ENCODE assay signal across 19 cellular contexts in the genomic region with DNA sequence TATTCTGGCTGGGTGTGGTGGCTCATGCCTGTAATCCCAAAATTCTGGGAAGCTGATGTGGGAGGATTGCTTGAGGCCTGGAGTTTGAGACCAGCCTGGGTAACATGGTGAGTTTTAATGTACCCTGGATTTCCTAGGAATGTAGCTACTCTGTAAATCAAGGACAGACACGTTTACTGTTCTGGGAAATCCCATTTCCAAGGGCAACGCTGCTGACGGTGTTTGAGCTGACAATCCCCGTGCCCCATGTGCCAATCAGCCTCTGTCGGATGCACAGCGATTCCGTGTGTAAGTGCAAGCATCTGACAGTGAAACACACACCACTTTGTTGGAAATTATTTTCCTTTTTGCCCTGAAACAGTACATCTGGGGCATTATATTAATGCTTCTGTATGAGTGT. TPM values are rescaled to one million over a fixed set of nuclear protein-coding genes. Genes with fewer than 3 reads are reported as not detected.
A peak's percentile ranks its signal among the peaks of the same experiment; 100 is the strongest.
DNase-seq lines count a peak whose midpoint lies in the region; ATAC-seq and TF ChIP-seq lines count a peak whose summit lies in the region.
"Had no signal": no experiment of that assay in that cellular context is flagged by ENCODE, and none has a peak within 500 bp of the region (broad histone marks: within the 10 kb centered on the region; RNA-seq: fewer than 3 reads in every experiment).

No MANE protein-coding gene starts in this region.

- H3K9ac ChIP-seq in SK-N-SH = no peak overlapping the region

- no peak for ATAC-seq in SK-N-SH treated with all-trans-retinoic acid at 6 μM for 48 hours
- ATAC-seq: activated T-cell treated with anti-CD3 and anti-CD28 coated beads, Interleukin-2, amount 50 U/mL, for 72 hours; natural killer cell treated with Interleukin-12 subunit alpha and Interleukin-12 subunit beta and Interleukin-15 and Interleukin-18, amount 100 ng/mL, for 72 hours had no signal

- 91% methylated on average over 7 of the region's 7 CpGs for WGBS in SK-N-SH (ENCODE audit: low lambda C conversion rate)
- WGBS in spleen, 5 donors = 59 to 85% (median 69%) methylated on average over 7 of the region's 7 CpGs

- no peak overlapping the region for H3K4me3 Mint-ChIP-seq in chondrocyte (ENCODE audit: unreplicated experiment)
- H3K4me3 Mint-ChIP-seq: activated T-cell treated with anti-CD3 and anti-CD28 coated beads, Interleukin-2, amount 50 U/mL, for 72 hours; natural killer cell treated with Interleukin-12 subunit alpha and Interleukin-12 subunit beta and Interleukin-15 and Interleukin-18, amount 100 ng/mL, for 72 hours had no signal

- CTCF ChIA-PET in SK-N-SH (lab: Yijun Ruan, JAX) = interaction anchor here (0.8 to 2.4 kb wide), 3 partner anchors 27 to 49 kb away, joined by 3 to 10 read pairs (median 3); a partner anchor contains a TSS

- TF ChIP-seq POLR2A in spleen (IDR thresholded peaks at IDR 0.05) = no peak

- H3K9me3 ChIP-seq in SK-N-SH (no peaks in the 10 kb centered on the region), spleen (peaks cover 0 to 6% (median 0%) of the 10 kb centered on the region in 8 donors)
- H3K9me3 ChIP-seq: SJSA1, thoracic aorta had no signal

- intact Hi-C loops in spleen (cut with DNase I; ENCODE audit: low total_unique reads) = no loop called here

- no peak for TF ChIP-seq RAD21 in SK-N-SH (IDR thresholded peaks at IDR 0.05; ENCODE audit: low read length)

- H3K9me3 Mint-ChIP-seq in chondrocyte (ENCODE audit: low read depth) = no peaks in the 10 kb centered on the region
- H3K9me3 Mint-ChIP-seq: activated T-cell treated with anti-CD3 and anti-CD28 coated beads, Interleukin-2, amount 50 U/mL, for 72 hours; natural killer cell treated with Interleukin-12 subunit alpha and Interleukin-12 subunit beta and Interleukin-15 and Interleukin-18, amount 100 ng/mL, for 72 hours had no signal

- H2AFZ ChIP-seq in SK-N-SH (ENCODE audit: low read depth) = no peak overlapping the region

- H3K9me2 ChIP-seq in SK-N-SH = no peaks in the 10 kb centered on the region

- H3K4me1 ChIP-seq in SK-N-SH (ENCODE audit: control insufficient read depth in 1 of 2, insufficient read depth in 2 of 2, low read depth in 1 of 2, low read length in 1 of 2) = peaks cover 0 to 8% of the 10 kb centered on the region in 2 experiments; a peak in 2 of 4 replicates
- peaks cover 0 to 22% (median 9%) of the 10 kb centered on the region in 6 donors for H3K4me1 ChIP-seq in spleen

- H3K36me3 Mint-ChIP-seq in chondrocyte (ENCODE audit: low read depth) = peaks cover 5% of the 10 kb centered on the region

- no peak for TF ChIP-seq EP300 in SK-N-SH (IDR thresholded peaks at IDR 0.05; ENCODE audit: borderline replicate concordance in 1 of 2, low read depth in 1 of 2, low read length in 1 of 2)

- peaks cover 15% of the 10 kb centered on the region for H3K4me1 Mint-ChIP-seq in chondrocyte (ENCODE audit: low read depth)

- no peaks in the 10 kb centered on the region for H4K20me1 ChIP-seq in SK-N-SH (ENCODE audit: insufficient read depth)

- H3K4me3 ChIP-seq in SK-N-SH (ENCODE audit: low read depth in 2 of 2, low read length in 1 of 2) = no peak overlapping the region
- peak overlapping the region in 1 of 8 donors; percentile 27 for H3K4me3 ChIP-seq in spleen
- H3K4me3 ChIP-seq: SJSA1, thoracic aorta had no signal

- DNase-seq in SK-N-SH = no peak
- peak; percentile 26 for DNase-seq in chondrocyte (ENCODE audit: low spot score)
- DNase-seq in spleen = no peak
- DNase-seq in NCI-H748 treated with DMSO at 0.1 percent for 48 hours (lab: John Stamatoyannopoulos, UW) = no peak
- no peak for DNase-seq in NCI-H2196 (lab: John Stamatoyannopoulos, UW; ENCODE audit: unreplicated experiment)
- DNase-seq: activated T-cell treated with anti-CD3 and anti-CD28 coated beads, Interleukin-2, amount 50 U/mL, for 72 hours; aorta; cortex of kidney; DND-41; KBM-7; NCI-H1105 treated with DMSO at 0.1 percent for 48 hours; NCI-H2227 treated with DMSO at 0.1 percent for 48 hours; stimulated activated CD4-positive, alpha-beta T cell treated with anti-CD3 and anti-CD28 coated beads, Interleukin-1b, Interleukin-23, amount 100 ng/mL, for 48 hours had no signal

- no peaks in the 10 kb centered on the region for H3K79me2 ChIP-seq in SK-N-SH (ENCODE audit: insufficient read depth)

- H3F3A ChIP-seq in SK-N-SH (replicated peaks; ENCODE audit: insufficient read depth) = no peaks in the 10 kb centered on the region

- TF ChIP-seq CTCF in SK-N-SH (IDR thresholded peaks at IDR 0.05) (no peak), chondrocyte (IDR thresholded peaks at IDR 0.05) (no peak), spleen (IDR thresholded peaks at IDR 0.05 in 8 of 11, conservative IDR thresholded peaks at IDR 0.05 in 3 of 11) (no peak)

- POLR2A ChIA-PET in SK-N-SH (lab: Yijun Ruan, JAX) = interaction anchor here (0.6 kb wide), 1 partner anchor 642 kb away, joined by 3 read pairs; a partner anchor contains a TSS

- H3K27me3 ChIP-seq in SK-N-SH (ENCODE audit: insufficient read depth) (no peaks in the 10 kb centered on the region), spleen (replicated peaks in 1 of 7) (no peaks in the 10 kb centered on the region)
- H3K27me3 ChIP-seq: SJSA1 had no signal

- no peak overlapping the region for H3K4me2 ChIP-seq in SK-N-SH

- no peaks in the 10 kb centered on the region for H3K27me3 Mint-ChIP-seq in chondrocyte (ENCODE audit: low read depth)
- H3K27me3 Mint-ChIP-seq: natural killer cell treated with Interleukin-12 subunit alpha and Interleukin-12 subunit beta and Interleukin-15 and Interleukin-18, amount 100 ng/mL, for 72 hours had no signal

- H3K27ac ChIP-seq in SK-N-SH (ENCODE audit: low read depth in 2 of 2, low read length in 1 of 2) (no peak overlapping the region), spleen (peak overlapping the region in 7 of 8 donors; percentile 29 to 77 (median 67))
- H3K27ac ChIP-seq: 22Rv1, SJSA1, thoracic aorta had no signal

- no peak overlapping the region for H3K27ac Mint-ChIP-seq in chondrocyte (ENCODE audit: unreplicated experiment)
- H3K27ac Mint-ChIP-seq: activated T-cell treated with anti-CD3 and anti-CD28 coated beads, Interleukin-2, amount 50 U/mL, for 72 hours; natural killer cell treated with Interleukin-12 subunit alpha and Interleukin-12 subunit beta and Interleukin-15 and Interleukin-18, amount 100 ng/mL, for 72 hours had no signal

- H3K36me3 ChIP-seq in SK-N-SH (replicated peaks in 1 of 2; ENCODE audit: control insufficient read depth in 1 of 2, insufficient read depth in 2 of 2, low read length in 1 of 2) (peaks cover 9 to 12% of the 10 kb centered on the region in 2 experiments), spleen (peaks cover 0 to 46% (median 22%) of the 10 kb centered on the region in 6 donors)

TF ChIP-seq in SK-N-SH, 30 proteins besides CTCF, POLR2A, EP300 and RAD21:
- 0 out of 2 replicates have a peak, but pooled peaks have one; percentile 10 for TF ChIP-seq POLR2AphosphoS5 (IDR thresholded peaks at IDR 0.05; ENCODE audit: low read depth, low read length)
- TF ChIP-seq MEF2A (IDR thresholded peaks at IDR 0.05; ENCODE audit: borderline replicate concordance, low read depth) = no peak
- no peak for TF ChIP-seq FOXJ3 (CRISPR knock-in tag; IDR thresholded peaks at IDR 0.05)
TF ChIP-seq in SK-N-SH: peak in this region for 1.

TF ChIP-seq in SK-N-SH treated with all-trans-retinoic acid at 6 μM for 48 hours, 23 proteins besides CTCF, POLR2A, EP300 and RAD21 (continues in another document):
- no peak for TF ChIP-seq TOX (CRISPR knock-in tag; IDR thresholded peaks at IDR 0.05; ENCODE audit: borderline replicate concordance)
- TF ChIP-seq ISL1 (CRISPR knock-in tag; IDR thresholded peaks at IDR 0.05) = no peak
- no peak for TF ChIP-seq RARB (CRISPR knock-in tag; IDR thresholded peaks at IDR 0.05)

RNA-seq across cellular contexts. Expression of a gene that starts 8.1 kb away (rescaled TPM):
- polyA plus RNA-seq in SK-N-SH (2012; rRNA removed) = 0.26 and 0.29 TPM in 2 replicates
- polyA plus RNA-seq in SK-N-SH (2012; cell fraction: cytosol; rRNA removed) = 0.08 and 0.17 TPM in 2 replicates
- polyA plus RNA-seq in SK-N-SH (2012; cell fraction: nucleus; rRNA removed) = 0.82 and 0.95 TPM in 2 replicates
- total RNA-seq in chondrocyte = 0.65 TPM in 1 of 3 replicates, not detected in the others
- total RNA-seq in spleen = under 1 TPM in 1 of 7 donors, not detected in 6; 0.38 TPM
- polyA plus RNA-seq in spleen = under 1 TPM; 0.07 to 0.22 (median 0.14) TPM
- total RNA-seq: lower leg skin, SJSA1, thoracic aorta had no signal
- polyA plus RNA-seq: aorta had no signal

RNA-seq across cellular contexts. Expression of a gene that starts 14.4 kb away (rescaled TPM):
- polyA plus RNA-seq in SK-N-SH (2012; rRNA removed) = 42.3 and 54.4 TPM in 2 replicates
- polyA plus RNA-seq in SK-N-SH (2012; cell fraction: cytosol; rRNA removed) = 42.5 and 49.5 TPM in 2 replicates
- 23.5 and 24.9 TPM in 2 replicates for polyA plus RNA-seq in SK-N-SH (2012; cell fraction: nucleus; rRNA removed)
- total RNA-seq in chondrocyte = 32.5 to 35.8 TPM (median 33.7 TPM) in 3 replicates
- 10 to 100 TPM; 18.4 to 30.1 (median 24.3) TPM for total RNA-seq in spleen
- 10 to 100 TPM in 2 of 3 donors, 1 to 10 TPM in 1; 7.2 to 14.4 (median 10.3) TPM for polyA plus RNA-seq in spleen

RNA-seq across cellular contexts. Expression of a gene that starts 16.8 kb away (rescaled TPM):
- 17.8 and 36.2 TPM in 2 replicates for polyA plus RNA-seq in SK-N-SH (2012; rRNA removed)
- 19.9 and 27.1 TPM in 2 replicates for polyA plus RNA-seq in SK-N-SH (2012; cell fraction: cytosol; rRNA removed)
- 34.1 and 35.2 TPM in 2 replicates for polyA plus RNA-seq in SK-N-SH (2012; cell fraction: nucleus; rRNA removed)
- total RNA-seq in chondrocyte = 16.0 to 17.8 TPM (median 17.4 TPM) in 3 replicates
- 10 to 100 TPM in 6 of 7 donors, 1 to 10 TPM in 1; 9.9 to 19.7 (median 13.8) TPM for total RNA-seq in spleen
- polyA plus RNA-seq in spleen = 10 to 100 TPM in 1 of 3 donors, 1 to 10 TPM in 2; 9.3 to 15.1 (median 9.8) TPM

RNA-seq across cellular contexts. Expression of a gene that starts 27.7 kb away (rescaled TPM):
- polyA plus RNA-seq in SK-N-SH (2012; rRNA removed) (16.6 and 20.0 TPM in 2 replicates), spleen (10 to 100 TPM in 2 of 3 donors, 1 to 10 TPM in 1; 9.3 to 13.5 (median 13.0) TPM)
- polyA plus RNA-seq in SK-N-SH (2012; cell fraction: cytosol; rRNA removed) = 22.6 and 25.6 TPM in 2 replicates
- 9.0 and 9.1 TPM in 2 replicates for polyA plus RNA-seq in SK-N-SH (2012; cell fraction: nucleus; rRNA removed)
- total RNA-seq in chondrocyte (11.3 to 18.7 TPM (median 12.9 TPM) in 3 replicates), spleen (1 to 10 TPM; 2.1 to 9.6 (median 6.2) TPM)

RNA-seq across cellular contexts. Expression of a gene that starts 59.0 kb away (rescaled TPM):
- polyA plus RNA-seq in SK-N-SH (2012; rRNA removed) (75.3 and 76.2 TPM in 2 replicates), spleen (10 to 100 TPM; 40.8 to 72.9 (median 46.6) TPM)
- polyA plus RNA-seq in SK-N-SH (2012; cell fraction: cytosol; rRNA removed) = 75.1 and 78.8 TPM in 2 replicates
- polyA plus RNA-seq in SK-N-SH (2012; cell fraction: nucleus; rRNA removed) = 61.0 and 72.1 TPM in 2 replicates
- total RNA-seq in chondrocyte (114 to 208 TPM (median 118 TPM) in 3 replicates), spleen (100 to 1,000 TPM; 105 to 381 (median 142) TPM)

Comparison
In these comparisons a context has a peak if more than half of its experiments do, and no peak if none do; other contexts are left out.
1. H3K27ac ChIP-seq: peak in spleen (7 of 8); none in SK-N-SH (0 of 2).